In the genomic region with DNA sequence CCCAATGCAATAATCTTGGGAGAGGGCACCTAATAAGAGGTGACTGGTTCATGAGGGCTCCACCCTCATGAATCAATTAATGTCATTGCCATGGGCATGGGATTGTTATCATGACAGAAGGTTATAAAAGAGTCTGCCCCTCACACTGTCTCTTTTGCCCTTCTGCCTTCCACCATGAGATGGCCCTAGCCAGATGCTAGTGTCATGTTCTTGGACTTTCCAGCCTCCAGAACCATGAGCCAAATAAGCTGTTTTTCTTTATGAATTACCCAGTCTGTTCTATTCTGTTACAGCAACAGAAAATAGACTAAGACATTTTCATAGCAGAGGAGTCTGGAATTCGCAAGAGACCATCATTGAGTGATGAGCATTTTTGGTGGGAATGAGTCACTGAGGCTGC, we compare ENCODE assay signal across 1 cellular context.
TF ChIP-seq lines count a peak whose summit lies in the region.

No MANE protein-coding gene starts in this region.

TF ChIP-seq in HepG2, 621 proteins besides CTCF, POLR2A, EP300 and RAD21:
- TF ChIP-seq ZNF564 (CRISPR knock-in tag; IDR thresholded peaks at IDR 0.05): peak; percentile 99
- TF ChIP-seq HOXA3 (CRISPR knock-in tag; IDR thresholded peaks at IDR 0.05): no peak
